In the genomic region with DNA sequence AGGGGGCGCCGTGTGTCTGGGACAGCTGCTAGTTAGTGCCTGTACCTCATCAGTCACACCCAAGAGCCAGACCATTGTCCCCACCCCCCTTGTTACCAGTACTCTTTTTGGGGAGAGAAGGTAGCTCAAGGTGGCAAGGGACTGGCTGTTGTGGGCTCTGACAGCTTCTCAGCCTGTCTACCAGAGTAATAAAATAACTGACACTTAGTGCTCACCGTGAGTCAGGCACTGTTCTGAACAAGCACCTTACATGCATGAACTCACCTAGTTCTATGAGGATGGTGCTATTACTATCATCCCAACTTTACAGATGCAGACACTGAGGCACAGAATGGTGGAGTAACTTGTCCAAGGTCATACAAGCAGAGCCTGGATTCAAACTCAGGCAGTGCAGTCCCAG, we compare ENCODE assay signal across 1 cellular context.
TF ChIP-seq lines count a peak whose summit lies in the region.

No MANE protein-coding gene starts in this region.

TF ChIP-seq in A549, 52 proteins besides CTCF, POLR2A, EP300 and RAD21 (continued from another document):
- TF ChIP-seq TP53 (CRISPR knock-in tag; IDR thresholded peaks at IDR 0.05) (no peak), GATA3 (IDR thresholded peaks at IDR 0.05; ENCODE audit: borderline replicate concordance) (no peak), SREBF2 (IDR thresholded peaks at IDR 0.05) (no peak), ZC3H11A (IDR thresholded peaks at IDR 0.05) (no peak), CHD2 (IDR thresholded peaks at IDR 0.05; ENCODE audit: low read length, partially characterized antibody) (no peak), RCOR1 (IDR thresholded peaks at IDR 0.05; ENCODE audit: low read depth, low read length) (no peak), NFE2L2 (conservative IDR thresholded peaks at IDR 0.05; ENCODE audit: low read length) (no peak), CBX8 (IDR thresholded peaks at IDR 0.05) (no peak), CBX2 (IDR thresholded peaks at IDR 0.05; ENCODE audit: borderline replicate concordance, low read depth) (no peak), JUNB (IDR thresholded peaks at IDR 0.05) (no peak), HOXB5 (CRISPR knock-in tag; IDR thresholded peaks at IDR 0.05) (no peak)
- TF ChIP-seq, protein P1, sequence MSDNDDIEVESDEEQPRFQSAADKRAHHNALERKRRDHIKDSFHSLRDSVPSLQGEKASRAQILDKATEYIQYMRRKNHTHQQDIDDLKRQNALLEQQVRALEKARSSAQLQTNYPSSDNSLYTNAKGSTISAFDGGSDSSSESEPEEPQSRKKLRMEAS (IDR thresholded peaks at IDR 0.05) = no peak
- TF ChIP-seq, protein P2, sequence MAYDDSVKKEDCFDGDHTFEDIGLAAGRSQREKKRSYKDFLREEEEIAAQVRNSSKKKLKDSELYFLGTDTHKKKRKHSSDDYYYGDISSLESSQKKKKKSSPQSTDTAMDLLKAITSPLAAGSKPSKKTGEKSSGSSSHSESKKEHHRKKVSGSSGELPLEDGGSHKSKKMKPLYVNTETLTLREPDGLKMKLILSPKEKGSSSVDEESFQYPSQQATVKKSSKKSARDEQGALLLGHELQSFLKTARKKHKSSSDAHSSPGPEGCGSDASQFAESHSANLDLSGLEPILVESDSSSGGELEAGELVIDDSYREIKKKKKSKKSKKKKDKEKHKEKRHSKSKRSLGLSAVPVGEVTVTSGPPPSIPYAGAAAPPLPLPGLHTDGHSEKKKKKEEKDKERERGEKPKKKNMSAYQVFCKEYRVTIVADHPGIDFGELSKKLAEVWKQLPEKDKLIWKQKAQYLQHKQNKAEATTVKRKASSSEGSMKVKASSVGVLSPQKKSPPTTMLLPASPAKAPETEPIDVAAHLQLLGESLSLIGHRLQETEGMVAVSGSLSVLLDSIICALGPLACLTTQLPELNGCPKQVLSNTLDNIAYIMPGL (CRISPR knock-in tag; IDR thresholded peaks at IDR 0.05; ENCODE audit: borderline replicate concordance) = no peak
